In genomic region chr7:47327306-47327697, GRCh38 we compare ENCODE assay signal across 11 cellular contexts.
A peak's percentile ranks its signal among the peaks of the same experiment; 100 is the strongest.
DNase-seq lines count a peak whose midpoint lies in the region; ATAC-seq and TF ChIP-seq lines count a peak whose summit lies in the region.
"Had no signal": no experiment of that assay in that cellular context is flagged by ENCODE, and none has a peak within 500 bp of the region (broad histone marks: within the 10 kb centered on the region; RNA-seq: fewer than 3 reads in every experiment).

No MANE protein-coding gene starts in this region.

- TF ChIP-seq CTCF in Caco-2 (IDR thresholded peaks at IDR 0.05; ENCODE audit: insufficient read depth in 1 of 2, low read depth in 1 of 2, low read length in 1 of 2, severe bottlenecking in 1 of 2, unreplicated experiment in 1 of 2): no peak
- no peak for TF ChIP-seq CTCF in astrocyte of the spinal cord (IDR thresholded peaks at IDR 0.05; ENCODE audit: low read depth, low read length)
- no peak for TF ChIP-seq CTCF in retinal pigment epithelial cell (conservative IDR thresholded peaks at IDR 0.05; ENCODE audit: low read depth, low read length)

- H3K4me3 Mint-ChIP-seq in Caco-2 (ENCODE audit: unreplicated experiment): no peak overlapping the region
- no peak overlapping the region for H3K4me3 Mint-ChIP-seq in stimulated activated naive CD8-positive, alpha-beta T cell treated with anti-CD3 and anti-CD28 coated beads, Interleukin-15, amount 100 ng/mL, for 72 hours
- H3K4me3 Mint-ChIP-seq: activated CD4-positive, alpha-beta memory T cell treated with anti-CD3 and anti-CD28 coated beads for 36 hours; CD4-positive, alpha-beta T cell had no signal

- peaks cover 39% of the 10 kb centered on the region for H3K4me1 Mint-ChIP-seq in Caco-2 (ENCODE audit: low read depth, unreplicated experiment)
- no peaks in the 10 kb centered on the region for H3K4me1 Mint-ChIP-seq in stimulated activated naive CD8-positive, alpha-beta T cell treated with anti-CD3 and anti-CD28 coated beads, Interleukin-15, amount 100 ng/mL, for 72 hours

- H3K9me3 ChIP-seq in Caco-2: no peaks in the 10 kb centered on the region

- H3K36me3 Mint-ChIP-seq in Caco-2 (ENCODE audit: insufficient read depth, unreplicated experiment): peaks cover 88% of the 10 kb centered on the region
- H3K36me3 Mint-ChIP-seq: activated CD4-positive, alpha-beta memory T cell treated with anti-CD3 and anti-CD28 coated beads for 36 hours had no signal

- POLR2A ChIA-PET in Caco-2 (lab: Charles Lee): no interaction called here

- no peaks in the 10 kb centered on the region for H3K27me3 ChIP-seq in Caco-2 (replicated peaks; ENCODE audit: control insufficient read depth, insufficient read depth, low read length)

- H3K4me3 ChIP-seq in Caco-2 (ENCODE audit: low read depth, low read length): no peak overlapping the region
- H3K4me3 ChIP-seq in astrocyte of the spinal cord (ENCODE audit: low read depth, low read length): peak overlapping the region; percentile 43
- peak overlapping the region; percentile 28 for H3K4me3 ChIP-seq in retinal pigment epithelial cell (ENCODE audit: low read length)

- CTCF ChIA-PET in Caco-2 (lab: Charles Lee): interaction anchor here (4.3 kb wide), 1 partner anchor 61 kb away, joined by 19 read pairs; no protein-coding TSS in a partner anchor

- peaks cover 2% of the 10 kb centered on the region for H3K36me3 ChIP-seq in Caco-2 (ENCODE audit: control insufficient read depth, insufficient read depth, low read length)

- intact Hi-C loops in Caco-2 (cut with micrococcal nuclease; ENCODE audit: unreplicated experiment): no loop called here

- peaks cover 43% of the 10 kb centered on the region for H3K4me1 ChIP-seq in Caco-2

- no peaks in the 10 kb centered on the region for H3K9me3 Mint-ChIP-seq in Caco-2 (ENCODE audit: unreplicated experiment)
- H3K9me3 Mint-ChIP-seq in stimulated activated naive CD8-positive, alpha-beta T cell treated with anti-CD3 and anti-CD28 coated beads, Interleukin-15, amount 100 ng/mL, for 72 hours: no peaks in the 10 kb centered on the region
- H3K9me3 Mint-ChIP-seq: activated CD4-positive, alpha-beta memory T cell treated with anti-CD3 and anti-CD28 coated beads for 36 hours; CD4-positive, alpha-beta T cell had no signal

- no peak for ATAC-seq in stimulated activated naive CD8-positive, alpha-beta T cell treated with anti-CD3 and anti-CD28 coated beads, Interleukin-15, amount 100 ng/mL, for 72 hours

- in situ Hi-C loops in astrocyte of the spinal cord (cut with HindIII; ENCODE audit: low sequenced_read_pairs): no loop called here

- peak overlapping the region; percentile 56 for H3K27ac Mint-ChIP-seq in Caco-2 (ENCODE audit: unreplicated experiment)
- H3K27ac Mint-ChIP-seq in stimulated activated naive CD8-positive, alpha-beta T cell treated with anti-CD3 and anti-CD28 coated beads, Interleukin-15, amount 100 ng/mL, for 72 hours: no peak overlapping the region
- H3K27ac Mint-ChIP-seq: activated CD4-positive, alpha-beta memory T cell treated with anti-CD3 and anti-CD28 coated beads for 36 hours; CD4-positive, alpha-beta T cell had no signal

- H3K27me3 Mint-ChIP-seq in Caco-2 (ENCODE audit: insufficient read depth, unreplicated experiment): no peaks in the 10 kb centered on the region
- peaks cover 31% of the 10 kb centered on the region for H3K27me3 Mint-ChIP-seq in stimulated activated naive CD8-positive, alpha-beta T cell treated with anti-CD3 and anti-CD28 coated beads, Interleukin-15, amount 100 ng/mL, for 72 hours
- H3K27me3 Mint-ChIP-seq: activated CD4-positive, alpha-beta memory T cell treated with anti-CD3 and anti-CD28 coated beads for 36 hours; CD4-positive, alpha-beta T cell had no signal

- DNase-seq in Caco-2 (no peak), astrocyte of the spinal cord (ENCODE audit: low read depth, low spot score) (peak; percentile 44), hepatic stellate cell (ENCODE audit: low spot score) (peak; percentile 50), retinal pigment epithelial cell (ENCODE audit: low read depth) (no peak), DMS79 (lab: John Stamatoyannopoulos, UW) (no peak), 8988T (no peak)
- no peak for DNase-seq in central memory CD4-positive, alpha-beta T cell
- no peak for DNase-seq in stimulated activated naive CD8-positive, alpha-beta T cell treated with anti-CD3 and anti-CD28 coated beads, Interleukin-15, amount 100 ng/mL, for 72 hours
- DNase-seq: activated CD4-positive, alpha-beta memory T cell treated with anti-CD3 and anti-CD28 coated beads for 36 hours; CD4-positive, alpha-beta T cell; cerebellar nuclear complex had no signal

- BruUV-seq in Caco-2 (replicated peaks; lab: Mats Ljungman, UMichigan): no TSS peak

Comparison
In these comparisons a context has a peak if more than half of its experiments do, and no peak if none do; other contexts are left out.
1. DNase-seq: peak in astrocyte of the spinal cord (single experiment) and hepatic stellate cell (single experiment); none in Caco-2 (0 of 2), retinal pigment epithelial cell (single experiment), central memory CD4-positive, alpha-beta T cell (single experiment), stimulated activated naive CD8-positive, alpha-beta T cell treated with anti-CD3 and anti-CD28 coated beads, Interleukin-15, amount 100 ng/mL, for 72 hours (0 of 2), DMS79 (single experiment) and 8988T (single experiment).